8 cellular contexts compared by ENCODE assay signal in genomic region chr1:8351693-8352470, GRCh38. TPM values are rescaled to one million over a fixed set of nuclear protein-coding genes. Genes with fewer than 3 reads are reported as not detected.
DNase-seq lines count a peak whose midpoint lies in the region; ATAC-seq and TF ChIP-seq lines count a peak whose summit lies in the region.

No MANE protein-coding gene starts in this region.

- POLR2A ChIA-PET in BJ (lab: Charles Lee): no interaction called here

- ATAC-seq in HG03135 (IDR thresholded peaks at IDR 0.05; ENCODE audit: unreplicated experiment): no peak

- H3K36me3 ChIP-seq in BJ (ENCODE audit: control insufficient read depth, insufficient read depth, low read length): peaks cover 26% of the 10 kb centered on the region

- H3K4me3 ChIP-seq in BJ (ENCODE audit: low read depth, low read length) (no peak overlapping the region), HL-60 (replicated peaks; ENCODE audit: insufficient read depth, low read length) (no peak overlapping the region)

- CTCF ChIA-PET in BJ (lab: Yijun Ruan, JAX): interaction anchor here (0.5 to 8.4 kb wide), 11 partner anchors 9 to 382 kb away, joined by 3 to 78 read pairs (median 3); no protein-coding TSS in a partner anchor

- H3K27ac ChIP-seq in HL-60 (replicated peaks): no peak overlapping the region

- no peaks in the 10 kb centered on the region for H3K27me3 ChIP-seq in BJ (ENCODE audit: control insufficient read depth, insufficient read depth, low read length)
- peaks cover 2% of the 10 kb centered on the region for H3K27me3 ChIP-seq in HL-60 (ENCODE audit: insufficient read depth, poor library complexity, severe bottlenecking)

- TF ChIP-seq CTCF in BJ (IDR thresholded peaks at IDR 0.05; ENCODE audit: insufficient read depth, low read depth, low read length): peak; percentile 74
- TF ChIP-seq CTCF in HL-60 (IDR thresholded peaks at IDR 0.05; ENCODE audit: insufficient read depth, low read length): peak; percentile 23

- DNase-seq in BJ (ENCODE audit: low read depth) (no peak), HL-60 (ENCODE audit: low read depth in 1 of 2, low spot score in 1 of 2) (peak in 1 of 2 experiments; percentile 13), astrocyte of the hippocampus (ENCODE audit: low read depth, low spot score) (peak; percentile 46), lung microvascular endothelial cell (ENCODE audit: low read depth in 2 of 2) (peak; percentile 38 to 47), NOMO-1 treated with DMSO at 0.1 percent for 48 hours (lab: John Stamatoyannopoulos, UW; ENCODE audit: unreplicated experiment) (no peak), Ammon's horn (ENCODE audit: low spot score) (no peak), DMS79 treated with DMSO at 0.1 percent for 48 hours (lab: John Stamatoyannopoulos, UW) (no peak)

RNA-seq across cellular contexts. Expression of gene SLC45A1, which starts 34.0 kb away (rescaled TPM):
- 0.44 and 1.4 TPM in 2 replicates for polyA plus RNA-seq in BJ (2011; rRNA removed)
- polyA minus RNA-seq in BJ (2011; rRNA and poly(A)+ RNA removed): 0.52 and 0.77 TPM in 2 replicates
- 0.44 and 1.2 TPM in 2 replicates for total RNA-seq in lung microvascular endothelial cell

Comparison
In these comparisons a context has a peak if more than half of its experiments do, and no peak if none do; other contexts are left out.
1. DNase-seq: peak in astrocyte of the hippocampus (single experiment) and lung microvascular endothelial cell (2 of 2); none in BJ (single experiment), NOMO-1 treated with DMSO at 0.1 percent for 48 hours (single experiment), Ammon's horn (single experiment) and DMS79 treated with DMSO at 0.1 percent for 48 hours (single experiment).